ENCODE assay signal across 13 cellular contexts in the genomic region with DNA sequence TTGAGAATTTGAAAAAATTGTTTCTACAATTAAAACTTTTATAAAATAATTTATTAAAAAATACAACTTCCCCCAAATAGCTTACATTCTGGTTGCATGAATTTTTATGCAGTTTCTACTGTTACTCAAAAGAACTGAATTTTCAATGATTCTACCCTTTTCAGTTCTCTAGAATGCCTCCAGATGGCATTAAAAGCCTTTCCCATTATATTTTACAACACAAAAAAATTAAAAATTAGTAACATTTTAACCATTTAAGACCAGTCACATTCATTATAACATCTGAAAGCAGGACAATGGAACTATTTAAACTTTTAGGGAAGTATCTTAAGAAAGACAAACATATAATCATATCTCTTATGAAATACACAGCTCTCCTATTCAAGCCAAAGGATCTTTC.
DNase-seq lines count a peak whose midpoint lies in the region; ATAC-seq, FAIRE-seq and TF ChIP-seq lines count a peak whose summit lies in the region.
"Had no signal": no experiment of that assay in that cellular context is flagged by ENCODE, and none has a peak within 500 bp of the region (broad histone marks: within the 10 kb centered on the region; RNA-seq: fewer than 3 reads in every experiment).

No MANE protein-coding gene starts in this region.

- H3K4me1 Mint-ChIP-seq in astrocyte (ENCODE audit: low read depth, unreplicated experiment): peaks cover 9% of the 10 kb centered on the region
- H3K4me1 Mint-ChIP-seq: naive thymus-derived CD4-positive, alpha-beta T cell had no signal

- no peak overlapping the region for H3K4me3 ChIP-seq in GM06990 (replicated peaks; ENCODE audit: low read depth, low read length)
- no peak overlapping the region for H3K4me3 ChIP-seq in astrocyte (ENCODE audit: insufficient read depth, low read depth, low read length)
- H3K4me3 ChIP-seq in HepG2 (replicated peaks in 1 of 3; ENCODE audit: insufficient read depth in 1 of 3, low read depth in 2 of 3, low read length in 3 of 3): no peak overlapping the region
- H3K4me3 ChIP-seq: GM23338 had no signal

- peak; percentile 6 for TF ChIP-seq CTCF in GM06990 (IDR thresholded peaks at IDR 0.05; ENCODE audit: insufficient read depth, low read length, poor library complexity, severe bottlenecking)
- TF ChIP-seq CTCF in astrocyte (IDR thresholded peaks at IDR 0.05; ENCODE audit: insufficient read depth, low read depth, low read length): peak; percentile 41
- no peak for TF ChIP-seq CTCF in HepG2 (CRISPR knock-in tag; IDR thresholded peaks at IDR 0.05)

- H3K36me3 ChIP-seq in GM06990 (ENCODE audit: control insufficient read depth, insufficient read depth, low read length): no peaks in the 10 kb centered on the region
- no peaks in the 10 kb centered on the region for H3K36me3 ChIP-seq in astrocyte (ENCODE audit: insufficient read depth, low read length)
- H3K36me3 ChIP-seq in HepG2 (replicated peaks in 1 of 2; ENCODE audit: control insufficient read depth in 1 of 2, insufficient read depth in 2 of 2, low read length in 2 of 2): no peaks in the 10 kb centered on the region

- TF ChIP-seq RAD21 in HepG2 (CRISPR knock-in tag; IDR thresholded peaks at IDR 0.05): no peak

- H3K4me2 ChIP-seq in astrocyte (ENCODE audit: low read length): no peak overlapping the region
- H3K4me2 ChIP-seq in HepG2 (ENCODE audit: low read depth, low read length): no peak overlapping the region
- H3K4me2 ChIP-seq: GM23338 had no signal

- no TSS peak for BruUV-seq in HepG2 (replicated peaks; lab: Mats Ljungman, UMichigan)

- DNase-seq in ACHN: peak; percentile 19
- DNase-seq in GM06990 (ENCODE audit: extremely low read depth, insufficient read length): no peak
- no peak for DNase-seq in astrocyte (ENCODE audit: low read depth)
- DNase-seq in HepG2 (ENCODE audit: low spot score): no peak
- DNase-seq in NCI-H2227 treated with DMSO at 0.1 percent for 48 hours (lab: John Stamatoyannopoulos, UW): no peak
- DNase-seq in globus pallidus (ENCODE audit: low spot score): no peak
- DNase-seq in activated T-cell treated with anti-CD3 and anti-CD28 coated beads, Interleukin-2, amount 50 U/mL, for 1 hour: no peak
- DNase-seq: amniotic stem cell; CD4-positive, alpha-beta T cell; naive thymus-derived CD4-positive, alpha-beta T cell; NCI-H1930 had no signal

- FAIRE-seq in astrocyte (lab: Jason Lieb, UNC) (no peak), HepG2 (lab: Jason Lieb, UNC) (no peak)

- in situ Hi-C loops in ACHN (cut with HindIII; ENCODE audit: low pct_ligation_motif_present, low pct_unique_long_range_greater_than_20kb, low sequenced_read_pairs) (no loop called here), HepG2 (cut with HindIII; ENCODE audit: extremely low pct_ligation_motif_present, low pct_unique_long_range_greater_than_20kb) (loop anchor here (10.0 kb wide), 1 partner anchor 519 kb away; no protein-coding TSS in a partner anchor)

- no peak overlapping the region for H3K4me3 Mint-ChIP-seq in astrocyte (ENCODE audit: unreplicated experiment)
- H3K4me3 Mint-ChIP-seq: CD4-positive, alpha-beta T cell; GM23338; naive thymus-derived CD4-positive, alpha-beta T cell had no signal

- H3K27me3 ChIP-seq in GM06990 (replicated peaks; ENCODE audit: control insufficient read depth, insufficient read depth, low read length) (no peaks in the 10 kb centered on the region), astrocyte (ENCODE audit: insufficient read depth, low read length) (no peaks in the 10 kb centered on the region), HepG2 (ENCODE audit: control insufficient read depth in 1 of 2, insufficient read depth in 2 of 2, low read length in 2 of 2) (no peaks in the 10 kb centered on the region)

- H3K79me2 ChIP-seq in astrocyte (ENCODE audit: insufficient read depth, low read length) (no peaks in the 10 kb centered on the region), HepG2 (ENCODE audit: insufficient read depth, low read length) (no peaks in the 10 kb centered on the region)

- no peaks in the 10 kb centered on the region for H3K27me3 Mint-ChIP-seq in astrocyte (ENCODE audit: low read depth, unreplicated experiment)
- H3K27me3 Mint-ChIP-seq: CD4-positive, alpha-beta T cell had no signal

- H3K9ac ChIP-seq in astrocyte (ENCODE audit: low read length) (no peak overlapping the region), HepG2 (ENCODE audit: insufficient read depth, low read depth, low read length) (no peak overlapping the region)

- POLR2A ChIA-PET in HepG2 (lab: Yijun Ruan, JAX): no interaction called here

- ATAC-seq in HepG2: no peak
- no peak for ATAC-seq in HG03378 (IDR thresholded peaks at IDR 0.05; ENCODE audit: unreplicated experiment)
- ATAC-seq: GM23338; naive thymus-derived CD4-positive, alpha-beta T cell had no signal

- H3K9me3 ChIP-seq in astrocyte (ENCODE audit: insufficient read depth, low read depth, low read length) (no peaks in the 10 kb centered on the region), HepG2 (ENCODE audit: low read length) (no peaks in the 10 kb centered on the region)

- H3K9me3 Mint-ChIP-seq in astrocyte (ENCODE audit: unreplicated experiment): peaks cover 11% of the 10 kb centered on the region

- H2AFZ ChIP-seq in astrocyte (ENCODE audit: low read depth, low read length): no peak overlapping the region
- H2AFZ ChIP-seq in HepG2 (ENCODE audit: low read length): no peak overlapping the region
- H2AFZ ChIP-seq: GM23338 had no signal

- H3K4me1 ChIP-seq in astrocyte (ENCODE audit: insufficient read depth, low read length) (no peaks in the 10 kb centered on the region), HepG2 (ENCODE audit: insufficient read depth, low read length) (no peaks in the 10 kb centered on the region)

- H3K27ac ChIP-seq in astrocyte (ENCODE audit: low read depth, low read length) (no peak overlapping the region), HepG2 (ENCODE audit: extremely low read length, insufficient read depth, low read length) (no peak overlapping the region)

- no peak overlapping the region for H3K27ac Mint-ChIP-seq in astrocyte (ENCODE audit: unreplicated experiment)
- H3K27ac Mint-ChIP-seq: CD4-positive, alpha-beta T cell; GM23338; naive thymus-derived CD4-positive, alpha-beta T cell had no signal

- H3K36me3 Mint-ChIP-seq in astrocyte (ENCODE audit: low read depth, unreplicated experiment): no peaks in the 10 kb centered on the region

- H4K20me1 ChIP-seq in astrocyte (ENCODE audit: insufficient read depth, low read length) (no peaks in the 10 kb centered on the region), HepG2 (ENCODE audit: insufficient read depth, low read length) (no peaks in the 10 kb centered on the region)

- TF ChIP-seq POLR2A in HepG2 (IDR thresholded peaks at IDR 0.05; ENCODE audit: insufficient read depth in 1 of 2, low read depth in 2 of 2, low read length in 2 of 2): no peak

- TF ChIP-seq EP300 in HepG2 (IDR thresholded peaks at IDR 0.05; ENCODE audit: low read depth in 2 of 2, low read length in 2 of 2): no peak
- TF ChIP-seq EP300 in HepG2 (CRISPR knock-in tag; IDR thresholded peaks at IDR 0.05; ENCODE audit: borderline replicate concordance): no peak

- CTCF ChIA-PET in HepG2 (lab: Yijun Ruan, JAX; ENCODE audit: low intra/inter-chr PET ratio, low total read pairs): interaction anchor here (1.6 kb wide), 1 partner anchor 517 kb away, joined by 8 read pairs; no protein-coding TSS in a partner anchor

- intact Hi-C loops in HepG2 (cut with micrococcal nuclease; ENCODE audit: unreplicated experiment): loop anchor here (1.0 kb wide), 1 partner anchor 517 kb away; no protein-coding TSS in a partner anchor

TF ChIP-seq in HepG2, 621 proteins besides CTCF, POLR2A, EP300 and RAD21:
- TF ChIP-seq STAG1 (CRISPR knock-in tag; IDR thresholded peaks at IDR 0.05) (peak; percentile 44), KDM5A (IDR thresholded peaks at IDR 0.05; ENCODE audit: borderline replicate concordance, low read length) (no peak), ZNF766 (CRISPR knock-in tag; IDR thresholded peaks at IDR 0.05; ENCODE audit: borderline replicate concordance) (no peak), RFX3 (CRISPR knock-in tag; IDR thresholded peaks at IDR 0.05) (no peak)
- TF ChIP-seq, protein P1, sequence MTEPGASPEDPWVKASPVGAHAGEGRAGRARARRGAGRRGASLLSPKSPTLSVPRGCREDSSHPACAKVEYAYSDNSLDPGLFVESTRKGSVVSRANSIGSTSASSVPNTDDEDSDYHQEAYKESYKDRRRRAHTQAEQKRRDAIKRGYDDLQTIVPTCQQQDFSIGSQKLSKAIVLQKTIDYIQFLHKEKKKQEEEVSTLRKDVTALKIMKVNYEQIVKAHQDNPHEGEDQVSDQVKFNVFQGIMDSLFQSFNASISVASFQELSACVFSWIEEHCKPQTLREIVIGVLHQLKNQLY (CRISPR knock-in tag; IDR thresholded peaks at IDR 0.05): no peak
